7 cellular contexts compared by ENCODE assay signal in the genomic region with DNA sequence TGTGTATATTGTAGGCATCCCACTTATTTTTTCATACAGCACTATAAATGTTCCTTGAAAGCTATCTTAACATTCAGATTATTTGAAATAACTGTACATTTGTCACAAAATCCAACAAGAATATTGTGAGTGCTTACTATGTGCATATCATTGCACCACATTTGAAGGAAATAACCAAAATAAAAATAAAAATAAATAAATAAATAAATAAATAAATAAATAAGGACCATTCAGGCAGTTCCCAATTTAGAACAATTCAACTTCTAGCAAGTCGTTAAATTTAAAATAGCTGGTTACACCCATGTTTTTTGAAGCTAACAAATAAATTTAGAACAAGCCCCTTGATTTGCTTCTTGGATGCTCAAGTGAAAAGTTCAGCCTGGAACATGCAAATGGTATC.
"Had no signal": no experiment of that assay in that cellular context is flagged by ENCODE, and none has a peak within 500 bp of the region (broad histone marks: within the 10 kb centered on the region; RNA-seq: fewer than 3 reads in every experiment).

No MANE protein-coding gene starts in this region.

- H3K27ac ChIP-seq: HL-60 had no signal

- FAIRE-seq: HepG2, HTR-8/SVneo, K562 had no signal

- DNase-seq: IMR-90, KBM-7, KG1 had no signal

- ATAC-seq: HepG2, K562 had no signal

- H3K4me3 ChIP-seq: K562 had no signal
